2 cellular contexts compared by ENCODE assay signal in the genomic region with DNA sequence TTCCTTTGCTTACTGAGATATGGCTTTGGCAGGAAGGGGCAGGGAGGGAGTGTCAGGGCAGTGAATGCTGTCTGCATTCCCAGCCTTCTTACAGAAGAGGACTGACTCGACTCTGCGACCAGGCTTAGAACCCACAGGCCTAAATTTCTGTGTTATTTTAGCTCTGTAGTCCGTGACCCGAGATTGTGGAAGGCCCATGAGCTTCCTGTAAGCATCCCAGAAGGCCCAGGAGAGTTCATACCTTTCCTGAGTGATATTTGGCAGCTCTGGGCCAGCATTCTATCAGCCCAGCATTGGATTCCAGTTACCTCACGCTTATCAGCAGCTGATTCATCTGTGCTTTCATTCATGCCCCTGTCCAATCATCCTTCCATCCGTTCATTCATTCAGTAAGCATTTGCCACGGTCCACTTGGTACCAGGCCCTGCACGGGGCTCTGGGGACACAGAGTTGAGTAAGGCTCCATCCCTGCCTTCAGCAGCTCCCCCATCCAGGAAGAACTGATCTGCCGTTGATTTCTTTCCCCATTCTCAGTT.
TF ChIP-seq lines count a peak whose summit lies in the region.

No MANE protein-coding gene starts in this region.

TF ChIP-seq in liver, 16 proteins besides CTCF, POLR2A, EP300 and RAD21:
- TF ChIP-seq RXRA (IDR thresholded peaks at IDR 0.05): no peak
- TF ChIP-seq FOXA1 (IDR thresholded peaks at IDR 0.05): no peak
- peak; percentile 74 for TF ChIP-seq NR2F2 (IDR thresholded peaks at IDR 0.05)
TF ChIP-seq in liver: peak in this region for 1.

TF ChIP-seq in HepG2, 621 proteins besides CTCF, POLR2A, EP300 and RAD21:
- TF ChIP-seq, protein P1, sequence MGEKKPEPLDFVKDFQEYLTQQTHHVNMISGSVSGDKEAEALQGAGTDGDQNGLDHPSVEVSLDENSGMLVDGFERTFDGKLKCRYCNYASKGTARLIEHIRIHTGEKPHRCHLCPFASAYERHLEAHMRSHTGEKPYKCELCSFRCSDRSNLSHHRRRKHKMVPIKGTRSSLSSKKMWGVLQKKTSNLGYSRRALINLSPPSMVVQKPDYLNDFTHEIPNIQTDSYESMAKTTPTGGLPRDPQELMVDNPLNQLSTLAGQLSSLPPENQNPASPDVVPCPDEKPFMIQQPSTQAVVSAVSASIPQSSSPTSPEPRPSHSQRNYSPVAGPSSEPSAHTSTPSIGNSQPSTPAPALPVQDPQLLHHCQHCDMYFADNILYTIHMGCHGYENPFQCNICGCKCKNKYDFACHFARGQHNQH (CRISPR knock-in tag; IDR thresholded peaks at IDR 0.05): no peak
- TF ChIP-seq MZF1 (CRISPR knock-in tag; IDR thresholded peaks at IDR 0.05; ENCODE audit: borderline replicate concordance) (no peak), POGZ (CRISPR knock-in tag; IDR thresholded peaks at IDR 0.05) (no peak), ZNF124 (CRISPR knock-in tag; IDR thresholded peaks at IDR 0.05) (no peak), ZMAT3 (CRISPR knock-in tag; conservative IDR thresholded peaks at IDR 0.05) (no peak), AGO1 (IDR thresholded peaks at IDR 0.05; ENCODE audit: low read depth, low read length, poor library complexity, severe bottlenecking) (no peak), FOXJ3 (CRISPR knock-in tag; IDR thresholded peaks at IDR 0.05; ENCODE audit: borderline replicate concordance) (no peak), ZNF30 (CRISPR knock-in tag; IDR thresholded peaks at IDR 0.05) (no peak)
- TF ChIP-seq, protein P2, sequence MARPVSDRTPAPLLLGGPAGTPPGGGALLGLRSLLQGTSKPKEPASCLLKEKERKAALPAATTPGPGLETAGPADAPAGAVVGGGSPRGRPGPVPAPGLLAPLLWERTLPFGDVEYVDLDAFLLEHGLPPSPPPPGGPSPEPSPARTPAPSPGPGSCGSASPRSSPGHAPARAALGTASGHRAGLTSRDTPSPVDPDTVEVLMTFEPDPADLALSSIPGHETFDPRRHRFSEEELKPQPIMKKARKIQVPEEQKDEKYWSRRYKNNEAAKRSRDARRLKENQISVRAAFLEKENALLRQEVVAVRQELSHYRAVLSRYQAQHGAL (CRISPR knock-in tag; IDR thresholded peaks at IDR 0.05; ENCODE audit: not compliant biosample characterization): no peak
- TF ChIP-seq, protein P3, sequence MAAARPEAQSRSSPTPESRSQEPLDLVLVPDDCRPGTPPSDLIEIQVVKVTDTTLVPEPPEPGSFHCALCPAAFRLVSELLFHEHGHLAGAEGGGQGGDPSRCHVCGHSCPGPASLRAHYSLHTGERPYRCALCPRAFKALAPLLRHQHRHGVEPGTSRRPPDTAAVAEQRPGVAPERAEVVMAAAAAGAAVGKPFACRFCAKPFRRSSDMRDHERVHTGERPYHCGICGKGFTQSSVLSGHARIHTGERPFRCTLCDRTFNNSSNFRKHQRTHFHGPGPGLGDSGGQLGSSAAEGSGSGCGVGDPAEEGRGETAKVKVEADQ (CRISPR knock-in tag; IDR thresholded peaks at IDR 0.05; ENCODE audit: borderline replicate concordance): no peak
